Comparison of ENCODE assay signal across 23 cellular contexts in the genomic region with DNA sequence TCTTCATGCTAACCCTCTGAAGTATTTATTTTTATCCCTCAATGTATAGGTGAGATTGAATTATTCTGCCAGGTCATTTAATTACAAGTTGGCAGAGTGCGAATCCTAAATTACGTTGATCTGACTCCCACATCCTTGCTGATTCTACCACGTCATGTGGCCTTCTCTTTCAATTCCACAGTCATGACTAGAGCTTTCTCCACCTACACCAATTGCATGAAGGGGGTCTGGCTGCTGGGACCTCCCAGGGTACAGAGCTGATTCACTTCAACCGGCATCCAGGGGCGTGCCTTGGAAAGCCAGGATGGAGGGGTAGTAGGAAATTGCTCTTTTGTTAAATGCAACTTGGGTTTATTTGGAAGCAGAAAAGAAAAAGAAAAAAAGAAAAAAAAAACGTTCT. TPM values are rescaled to one million over a fixed set of nuclear protein-coding genes. Genes with fewer than 3 reads are reported as not detected.
DNase-seq lines count a peak whose midpoint lies in the region; ATAC-seq and TF ChIP-seq lines count a peak whose summit lies in the region.
"Had no signal": no experiment of that assay in that cellular context is flagged by ENCODE, and none has a peak within 500 bp of the region (broad histone marks: within the 10 kb centered on the region; RNA-seq: fewer than 3 reads in every experiment).

No MANE protein-coding gene starts in this region.

- no peaks in the 10 kb centered on the region for H3K36me3 ChIP-seq in psoas muscle (ENCODE audit: insufficient read depth in 1 of 2, low read depth in 1 of 2)
- no peaks in the 10 kb centered on the region for H3K36me3 ChIP-seq in right atrium auricular region
- H3K36me3 ChIP-seq: uterus, WERI-Rb-1 had no signal

- H3K27ac ChIP-seq in psoas muscle (peak overlapping the region; percentile 85), right atrium auricular region (peak overlapping the region in 1 of 2 donors; percentile 57)
- H3K27ac ChIP-seq: uterus, WERI-Rb-1 had no signal

- WGBS in psoas muscle, 3 donors, result 65 to 88% (median 68%) methylated on average over 6 of the region's 6 CpGs

- ATAC-seq in psoas muscle, result peak in 1 of 4 donors; percentile 27
- no peak for ATAC-seq in GM18870 (IDR thresholded peaks at IDR 0.05; ENCODE audit: unreplicated experiment)
- no peak for ATAC-seq in GM18868 (IDR thresholded peaks at IDR 0.05; ENCODE audit: unreplicated experiment)
- ATAC-seq: left cardiac atrium; natural killer cell treated with Interleukin-12 subunit alpha and Interleukin-12 subunit beta and Interleukin-15 and Interleukin-18, amount 100 ng/mL, for 72 hours had no signal

- H3K27me3 ChIP-seq in psoas muscle (ENCODE audit: insufficient read depth in 3 of 3, low read length in 2 of 3), result no peaks in the 10 kb centered on the region
- no peaks in the 10 kb centered on the region for H3K27me3 ChIP-seq in right atrium auricular region
- H3K27me3 ChIP-seq: uterus had no signal

- DNase-seq in AG20443 (ENCODE audit: low spot score) (peak; percentile 55), NCI-H226 (peak; percentile 9), fibroblast of mammary gland (ENCODE audit: low read depth) (peak; percentile 75), psoas muscle (no peak), right atrium auricular region (ENCODE audit: low spot score) (no peak), middle frontal gyrus (ENCODE audit: extremely low spot score, low spot score) (no peak)
- DNase-seq: ACHN; activated CD4-positive, alpha-beta memory T cell treated with anti-CD3 and anti-CD28 coated beads for 36 hours; activated naive CD4-positive, alpha-beta T cell treated with Interleukin-2 at 50 U/mL for 16 hours; activated T-cell treated with anti-CD3 and anti-CD28 coated beads for 4 hours; anterior cingulate cortex; CD4-positive, alpha-beta T cell; DMS53; GOT3; left cardiac atrium; NCI-H1436; SIG-M5; substantia nigra; uterus; WERI-Rb-1 had no signal

- intact Hi-C loops in psoas muscle (cut with DNase I), result no loop called here

- H3K4me1 ChIP-seq in psoas muscle, result peaks cover 20% of the 10 kb centered on the region
- no peaks in the 10 kb centered on the region for H3K4me1 ChIP-seq in right atrium auricular region
- H3K4me1 ChIP-seq: uterus had no signal

- H3K4me3 ChIP-seq in fibroblast of mammary gland (ENCODE audit: control insufficient read depth, low read depth, low read length) (no peak overlapping the region), psoas muscle (no peak overlapping the region), right atrium auricular region (no peak overlapping the region)
- H3K4me3 ChIP-seq: uterus had no signal

- H3K9me3 ChIP-seq in psoas muscle (no peaks in the 10 kb centered on the region), right atrium auricular region (no peaks in the 10 kb centered on the region)
- H3K9me3 ChIP-seq: uterus had no signal

- TF ChIP-seq CTCF in fibroblast of mammary gland (conservative IDR thresholded peaks at IDR 0.05; ENCODE audit: control insufficient read depth, insufficient read depth, low read depth, low read length), result no peak
- no peak for TF ChIP-seq CTCF in psoas muscle (IDR thresholded peaks at IDR 0.05)
- no peak for TF ChIP-seq CTCF in right atrium auricular region (IDR thresholded peaks at IDR 0.05)

RNA-seq across cellular contexts. Expression of a gene that starts 41.1 kb away (rescaled TPM):
- total RNA-seq in psoas muscle (10 to 100 TPM; 22.8 to 30.7 (median 29.5) TPM), right atrium auricular region (10 to 100 TPM; 75.4 to 85.9 TPM)
- 10 to 100 TPM in 2 of 3 donors, 1 to 10 TPM in 1; 6.1 to 14.0 (median 13.8) TPM for polyA plus RNA-seq in psoas muscle
- total RNA-seq: activated CD4-positive, alpha-beta memory T cell treated with anti-CD3 and anti-CD28 coated beads for 36 hours; CD4-positive, alpha-beta T cell; natural killer cell treated with Interleukin-12 subunit alpha and Interleukin-12 subunit beta and Interleukin-15 and Interleukin-18, amount 100 ng/mL, for 72 hours had no signal

Comparison
In these comparisons a context has a peak if more than half of its experiments do, and no peak if none do; other contexts are left out.
1. DNase-seq: peak in AG20443 (single experiment), NCI-H226 (single experiment) and fibroblast of mammary gland (single experiment); none in psoas muscle (0 of 2), right atrium auricular region (single experiment) and middle frontal gyrus (single experiment).